ENCODE assay signal across 1 cellular context in the genomic region with DNA sequence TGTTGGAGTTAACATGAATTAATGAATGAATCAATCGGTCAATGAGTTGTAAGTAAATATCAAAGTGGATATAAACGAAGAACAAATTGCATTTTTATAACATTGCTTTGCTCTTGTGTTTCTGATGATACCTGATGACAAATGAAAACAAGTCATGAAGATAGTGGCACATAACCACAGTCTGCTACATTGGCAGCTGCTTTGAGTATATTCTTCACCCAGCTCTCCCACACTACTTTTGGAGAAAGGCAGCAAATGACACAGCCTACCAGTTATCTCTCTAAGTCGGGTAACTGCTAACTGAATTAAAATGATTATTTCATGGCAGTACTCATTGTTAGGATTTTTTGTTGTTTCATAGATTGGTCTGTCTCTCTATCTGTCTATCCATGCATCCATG.
TF ChIP-seq lines count a peak whose summit lies in the region.

No MANE protein-coding gene starts in this region.

TF ChIP-seq in IMR-90, 13 proteins besides CTCF, POLR2A, EP300 and RAD21:
- TF ChIP-seq RFX5 (IDR thresholded peaks at IDR 0.05; ENCODE audit: low read depth, low read length) (no peak), CEBPB (IDR thresholded peaks at IDR 0.05; ENCODE audit: low read depth, low read length) (no peak), MAFK (IDR thresholded peaks at IDR 0.05; ENCODE audit: low read depth, low read length) (no peak), MAZ (IDR thresholded peaks at IDR 0.05; ENCODE audit: borderline replicate concordance, low read depth, low read length) (no peak), MXI1 (IDR thresholded peaks at IDR 0.05; ENCODE audit: borderline replicate concordance, low read depth, low read length) (no peak), FOS (IDR thresholded peaks at IDR 0.05; ENCODE audit: low read depth, low read length) (no peak), USF2 (IDR thresholded peaks at IDR 0.05; ENCODE audit: low read depth, low read length) (no peak), NFE2L2 (IDR thresholded peaks at IDR 0.05; ENCODE audit: low read depth, low read length) (no peak), CHD1 (IDR thresholded peaks at IDR 0.05; ENCODE audit: low read depth, low read length) (no peak), RCOR1 (IDR thresholded peaks at IDR 0.05; ENCODE audit: insufficient replicate concordance, low read length) (no peak), BHLHE40 (IDR thresholded peaks at IDR 0.05; ENCODE audit: low read depth, low read length) (no peak), SMC3 (IDR thresholded peaks at IDR 0.05; ENCODE audit: low read depth, low read length) (no peak)
- TF ChIP-seq, protein P1, sequence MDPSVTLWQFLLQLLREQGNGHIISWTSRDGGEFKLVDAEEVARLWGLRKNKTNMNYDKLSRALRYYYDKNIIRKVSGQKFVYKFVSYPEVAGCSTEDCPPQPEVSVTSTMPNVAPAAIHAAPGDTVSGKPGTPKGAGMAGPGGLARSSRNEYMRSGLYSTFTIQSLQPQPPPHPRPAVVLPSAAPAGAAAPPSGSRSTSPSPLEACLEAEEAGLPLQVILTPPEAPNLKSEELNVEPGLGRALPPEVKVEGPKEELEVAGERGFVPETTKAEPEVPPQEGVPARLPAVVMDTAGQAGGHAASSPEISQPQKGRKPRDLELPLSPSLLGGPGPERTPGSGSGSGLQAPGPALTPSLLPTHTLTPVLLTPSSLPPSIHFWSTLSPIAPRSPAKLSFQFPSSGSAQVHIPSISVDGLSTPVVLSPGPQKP (IDR thresholded peaks at IDR 0.05; ENCODE audit: borderline replicate concordance, low read depth, low read length), result no peak
TF ChIP-seq in IMR-90: peak in this region for 0.
